9 cellular contexts compared by ENCODE assay signal in the genomic region with DNA sequence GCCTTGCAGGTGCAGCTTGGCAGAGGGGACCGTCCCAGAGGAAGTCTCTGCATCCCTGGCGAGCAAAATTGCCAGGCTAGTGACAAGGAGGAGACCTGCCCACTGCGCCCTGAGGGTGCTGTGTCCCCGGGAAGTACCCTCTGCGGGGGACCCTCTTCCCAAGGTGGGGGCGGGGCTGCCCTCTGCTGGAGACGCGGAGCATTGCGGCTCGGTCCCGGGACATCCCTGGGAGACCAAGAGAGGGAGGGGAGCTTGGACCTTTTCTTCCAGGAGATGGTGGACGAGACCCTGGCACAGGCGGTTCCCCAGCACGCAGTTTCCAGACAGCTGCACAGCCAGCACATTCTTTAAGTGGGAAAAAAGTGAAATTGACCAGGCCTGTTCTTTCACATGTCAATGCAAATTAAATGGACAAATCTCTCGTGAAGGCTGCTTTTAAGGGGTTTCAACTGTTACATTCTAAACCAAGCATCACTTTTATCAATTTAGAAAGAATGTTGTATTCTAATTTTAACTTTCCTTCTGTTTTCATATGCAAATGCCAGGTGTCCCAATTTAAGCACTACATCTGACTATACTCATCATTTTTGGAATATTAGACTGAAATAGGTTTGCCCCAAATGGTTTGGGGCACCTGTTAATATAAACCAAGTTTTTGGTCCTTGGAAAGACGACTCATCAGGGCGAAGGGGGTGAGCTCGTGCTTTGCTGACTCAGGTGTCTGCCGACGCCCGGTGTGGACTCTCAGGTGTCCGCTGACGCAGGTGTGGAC.
A peak's percentile ranks its signal among the peaks of the same experiment; 100 is the strongest.
DNase-seq lines count a peak whose midpoint lies in the region; ATAC-seq and TF ChIP-seq lines count a peak whose summit lies in the region.
"Had no signal": no experiment of that assay in that cellular context is flagged by ENCODE, and none has a peak within 500 bp of the region (broad histone marks: within the 10 kb centered on the region; RNA-seq: fewer than 3 reads in every experiment).

No MANE protein-coding gene starts in this region.

- no peaks in the 10 kb centered on the region for H3K9me3 ChIP-seq in PC-9 (ENCODE audit: insufficient read depth, low read depth)
- no peaks in the 10 kb centered on the region for H3K9me3 ChIP-seq in hepatocyte (ENCODE audit: low read depth)

- peak; percentile 12 for DNase-seq in NCI-H510A (lab: John Stamatoyannopoulos, UW)
- no peak for DNase-seq in NCI-H510A treated with DMSO at 0.1 percent for 48 hours (lab: John Stamatoyannopoulos, UW)
- peak in 1 of 2 experiments; percentile 64 for DNase-seq in PC-9
- DNase-seq in activated naive CD4-positive, alpha-beta T cell (lab: John Stamatoyannopoulos, UW) = peak; percentile 13 to 53 (median 34)
- peak; percentile 69 for DNase-seq in hepatocyte (ENCODE audit: low spot score)
- peak; percentile 53 for DNase-seq in stimulated activated CD4-positive, alpha-beta T cell treated with anti-CD3 and anti-CD28 coated beads, Interleukin-4, amount 100 ng/mL, for 24 hours
- no peak for DNase-seq in NCI-H226

- intact Hi-C loops in PC-9 (cut with micrococcal nuclease; ENCODE audit: unreplicated experiment) = loop anchor here (1.0 kb wide), 1 partner anchor 87 kb away; no protein-coding TSS in a partner anchor

- H4K20me1 ChIP-seq in PC-9 (ENCODE audit: insufficient read depth) (no peaks in the 10 kb centered on the region), hepatocyte (ENCODE audit: insufficient read depth, poor library complexity, severe bottlenecking) (no peaks in the 10 kb centered on the region)

- H3K27me3 ChIP-seq in PC-9 (ENCODE audit: insufficient read depth, low read depth) = no peaks in the 10 kb centered on the region
- no peaks in the 10 kb centered on the region for H3K27me3 ChIP-seq in hepatocyte

- POLR2A ChIA-PET in PC-9 (lab: Charles Lee; ENCODE audit: unreplicated experiment) = no interaction called here

- CTCF ChIA-PET in PC-9 (lab: Charles Lee) = interaction anchor here (0.6 to 0.7 kb wide), 3 partner anchors 87 to 304 kb away, joined by 3 to 7 read pairs (median 4); no protein-coding TSS in a partner anchor

- H3K4me3 ChIP-seq in PC-9 = no peak overlapping the region
- no peak overlapping the region for H3K4me3 ChIP-seq in hepatocyte

- TF ChIP-seq CTCF in PC-9 (conservative IDR thresholded peaks at IDR 0.05) (peak; percentile 98), hepatocyte (IDR thresholded peaks at IDR 0.05; ENCODE audit: poor library complexity) (peak; percentile 90)

- H3K79me2 ChIP-seq in PC-9 (ENCODE audit: low read depth) (no peaks in the 10 kb centered on the region), hepatocyte (no peaks in the 10 kb centered on the region)

- BruUV-seq in PC-9 (replicated peaks; lab: Mats Ljungman, UMichigan) = no TSS peak

- peaks cover 9% of the 10 kb centered on the region; the same call in 1 of the 2 replicates for H3F3A ChIP-seq in PC-9 (ENCODE audit: insufficient read depth, low read depth)

- no peaks in the 10 kb centered on the region for H3K9me2 ChIP-seq in PC-9 (ENCODE audit: insufficient read depth)
- no peaks in the 10 kb centered on the region for H3K9me2 ChIP-seq in hepatocyte (replicated peaks; ENCODE audit: insufficient read depth)

- ATAC-seq in GM19351 (IDR thresholded peaks at IDR 0.05; ENCODE audit: unreplicated experiment) = no peak

- H3K27ac ChIP-seq in PC-9 = no peak overlapping the region
- no peak overlapping the region for H3K27ac ChIP-seq in hepatocyte
- H3K27ac ChIP-seq: epithelial cell of prostate had no signal

- H2AFZ ChIP-seq in PC-9 (no peak overlapping the region), hepatocyte (no peak overlapping the region)

- no peaks in the 10 kb centered on the region for H3K36me3 ChIP-seq in PC-9 (ENCODE audit: low read depth)
- H3K36me3 ChIP-seq in hepatocyte (replicated peaks; ENCODE audit: insufficient read depth, low read depth) = no peaks in the 10 kb centered on the region

- H3K4me2 ChIP-seq in PC-9 (no peak overlapping the region), hepatocyte (no peak overlapping the region)

- H3K4me1 ChIP-seq in PC-9 (replicated peaks; ENCODE audit: insufficient read depth) = 0 out of 2 replicates have a peak, but pooled peaks cover 3% of the 10 kb centered on the region
- no peaks in the 10 kb centered on the region for H3K4me1 ChIP-seq in hepatocyte (ENCODE audit: insufficient read depth)

- 45% methylated on average over 23 of the region's 23 CpGs for WGBS in hepatocyte (ENCODE audit: low lambda C conversion rate, missing lambda C conversion rate)

Comparison
In these comparisons a context has a peak if more than half of its experiments do, and no peak if none do; other contexts are left out.
1. DNase-seq: peak in NCI-H510A (single experiment), activated naive CD4-positive, alpha-beta T cell (4 of 4), hepatocyte (single experiment) and stimulated activated CD4-positive, alpha-beta T cell treated with anti-CD3 and anti-CD28 coated beads, Interleukin-4, amount 100 ng/mL, for 24 hours (single experiment); none in NCI-H510A treated with DMSO at 0.1 percent for 48 hours (single experiment) and NCI-H226 (single experiment).